ENCODE assay signal across 15 cellular contexts in genomic region chr13:38944219-38944618, GRCh38. TPM values are rescaled to one million over a fixed set of nuclear protein-coding genes. Genes with fewer than 3 reads are reported as not detected.
DNase-seq lines count a peak whose midpoint lies in the region; ATAC-seq and TF ChIP-seq lines count a peak whose summit lies in the region.
"Had no signal": no experiment of that assay in that cellular context is flagged by ENCODE, and none has a peak within 500 bp of the region (broad histone marks: within the 10 kb centered on the region; RNA-seq: fewer than 3 reads in every experiment).

No MANE protein-coding gene starts in this region.

- no peaks in the 10 kb centered on the region for H3K36me3 ChIP-seq in H7 (replicated peaks; ENCODE audit: control insufficient read depth, insufficient read depth, low read length)

- no peaks in the 10 kb centered on the region for H3K27me3 ChIP-seq in H7 (ENCODE audit: control insufficient read depth, insufficient read depth, low read length)

- CTCF ChIA-PET in HEK293T (lab: Yijun Ruan, JAX): interaction anchor here (0.7 kb wide), 1 partner anchor 184 kb away, joined by 5 read pairs; no protein-coding TSS in a partner anchor

- no peak for ATAC-seq in GM21515 (IDR thresholded peaks at IDR 0.05; ENCODE audit: unreplicated experiment)
- ATAC-seq: CD8-positive, alpha-beta T cell; HCT116 had no signal

- POLR2A ChIA-PET in HEK293T (lab: Yijun Ruan, JAX): no interaction called here

- DNase-seq in NCI-H82 (lab: John Stamatoyannopoulos, UW): peak; percentile 30
- DNase-seq in NCI-H82 treated with DMSO at 0.1 percent for 48 hours (lab: John Stamatoyannopoulos, UW; ENCODE audit: unreplicated experiment): no peak
- peak; percentile 22 for DNase-seq in HEK293T (ENCODE audit: extremely low spot score)
- peak; percentile 58 for DNase-seq in OCI-M1 (lab: John Stamatoyannopoulos, UW)
- DNase-seq in HuH-7 (ENCODE audit: low spot score): no peak
- DNase-seq in H7: no peak
- DNase-seq: CD8-positive, alpha-beta T cell; COR-L47; DMS53; GF-D8 had no signal

- H3K4me3 ChIP-seq in H7 (ENCODE audit: insufficient read depth, low read depth, low read length): no peak overlapping the region

TF ChIP-seq in HEK293T, 16 proteins besides CTCF, POLR2A, EP300 and RAD21:
- TF ChIP-seq ZNF384 (IDR thresholded peaks at IDR 0.05) (no peak), SUZ12 (IDR thresholded peaks at IDR 0.05) (no peak), LEF1 (IDR thresholded peaks at IDR 0.05; ENCODE audit: borderline replicate concordance) (no peak), CTBP1 (IDR thresholded peaks at IDR 0.05; ENCODE audit: borderline replicate concordance) (no peak), ELF4 (IDR thresholded peaks at IDR 0.05) (no peak), HDGF (IDR thresholded peaks at IDR 0.05; ENCODE audit: borderline replicate concordance) (no peak), ARNT (IDR thresholded peaks at IDR 0.05) (no peak), SP1 (IDR thresholded peaks at IDR 0.05) (no peak), BHLHE40 (IDR thresholded peaks at IDR 0.05; ENCODE audit: borderline replicate concordance) (no peak), PKNOX1 (IDR thresholded peaks at IDR 0.05) (no peak), TARDBP (IDR thresholded peaks at IDR 0.05) (no peak), FOXK2 (IDR thresholded peaks at IDR 0.05) (no peak), L3MBTL2 (conservative IDR thresholded peaks at IDR 0.05) (no peak), NFRKB (IDR thresholded peaks at IDR 0.05) (no peak), FOXM1 (IDR thresholded peaks at IDR 0.05; ENCODE audit: borderline replicate concordance) (no peak), FOXA1 (IDR thresholded peaks at IDR 0.05) (no peak)

RNA-seq across cellular contexts. Expression of gene STOML3, which starts 46.4 kb away (rescaled TPM):
- total RNA-seq in H7 (2014; rRNA removed; shearing (Covaris generic)): not detected in 2 replicates
- total RNA-seq: B cell; CD8-positive, alpha-beta T cell; H4; HT-29 had no signal

Comparison
In these comparisons a context has a peak if more than half of its experiments do, and no peak if none do; other contexts are left out.
1. DNase-seq: peak in NCI-H82 (single experiment), HEK293T (single experiment) and OCI-M1 (single experiment); none in NCI-H82 treated with DMSO at 0.1 percent for 48 hours (single experiment), HuH-7 (single experiment) and H7 (single experiment).